1 cellular context compared by ENCODE assay signal in the genomic region with DNA sequence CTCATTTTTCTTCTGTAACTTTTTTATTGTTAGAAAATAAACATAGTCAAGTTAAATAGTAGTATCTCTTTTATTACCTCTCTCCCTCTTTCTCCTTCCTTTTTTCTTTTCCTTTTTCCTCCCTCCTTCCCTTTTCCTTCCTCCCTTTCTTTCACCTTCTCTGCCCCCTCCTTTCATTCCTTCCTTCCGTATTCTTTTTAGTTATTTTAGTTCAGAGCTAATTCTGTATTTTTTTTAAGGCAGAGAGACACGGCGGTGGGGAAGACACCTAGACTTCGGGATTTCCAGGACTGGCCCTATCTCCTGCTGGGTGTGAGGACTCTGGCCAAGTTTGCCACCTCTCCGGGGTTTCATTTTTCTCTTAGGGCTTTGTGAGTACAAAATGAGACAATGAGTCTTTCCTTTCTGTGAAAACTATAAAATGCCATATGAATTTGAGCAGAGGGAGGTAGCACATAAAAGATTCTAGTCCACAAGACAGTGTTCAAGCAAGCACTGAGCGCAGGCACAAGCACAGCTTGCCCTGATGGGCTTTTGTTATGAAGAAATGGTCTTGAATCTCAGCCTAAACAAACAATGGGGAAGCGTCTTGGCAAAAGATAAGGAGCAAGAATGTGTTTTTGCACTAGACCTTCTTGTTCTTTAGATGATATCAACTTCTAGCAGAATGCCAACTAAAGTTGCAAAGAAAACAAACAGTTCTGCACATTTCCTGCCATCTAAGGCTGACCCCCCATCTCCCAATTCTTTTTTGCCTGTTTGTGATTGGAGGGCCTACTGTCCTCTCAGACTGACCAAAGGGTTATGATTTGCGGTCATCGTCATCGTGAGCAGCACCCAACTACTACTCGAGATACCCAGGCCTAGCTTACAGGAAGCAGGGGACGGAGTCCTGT.
TF ChIP-seq lines count a peak whose summit lies in the region.

No MANE protein-coding gene starts in this region.

TF ChIP-seq in GM23338, 12 proteins besides CTCF, POLR2A, EP300 and RAD21 (continued from another document):
- TF ChIP-seq, protein P1, sequence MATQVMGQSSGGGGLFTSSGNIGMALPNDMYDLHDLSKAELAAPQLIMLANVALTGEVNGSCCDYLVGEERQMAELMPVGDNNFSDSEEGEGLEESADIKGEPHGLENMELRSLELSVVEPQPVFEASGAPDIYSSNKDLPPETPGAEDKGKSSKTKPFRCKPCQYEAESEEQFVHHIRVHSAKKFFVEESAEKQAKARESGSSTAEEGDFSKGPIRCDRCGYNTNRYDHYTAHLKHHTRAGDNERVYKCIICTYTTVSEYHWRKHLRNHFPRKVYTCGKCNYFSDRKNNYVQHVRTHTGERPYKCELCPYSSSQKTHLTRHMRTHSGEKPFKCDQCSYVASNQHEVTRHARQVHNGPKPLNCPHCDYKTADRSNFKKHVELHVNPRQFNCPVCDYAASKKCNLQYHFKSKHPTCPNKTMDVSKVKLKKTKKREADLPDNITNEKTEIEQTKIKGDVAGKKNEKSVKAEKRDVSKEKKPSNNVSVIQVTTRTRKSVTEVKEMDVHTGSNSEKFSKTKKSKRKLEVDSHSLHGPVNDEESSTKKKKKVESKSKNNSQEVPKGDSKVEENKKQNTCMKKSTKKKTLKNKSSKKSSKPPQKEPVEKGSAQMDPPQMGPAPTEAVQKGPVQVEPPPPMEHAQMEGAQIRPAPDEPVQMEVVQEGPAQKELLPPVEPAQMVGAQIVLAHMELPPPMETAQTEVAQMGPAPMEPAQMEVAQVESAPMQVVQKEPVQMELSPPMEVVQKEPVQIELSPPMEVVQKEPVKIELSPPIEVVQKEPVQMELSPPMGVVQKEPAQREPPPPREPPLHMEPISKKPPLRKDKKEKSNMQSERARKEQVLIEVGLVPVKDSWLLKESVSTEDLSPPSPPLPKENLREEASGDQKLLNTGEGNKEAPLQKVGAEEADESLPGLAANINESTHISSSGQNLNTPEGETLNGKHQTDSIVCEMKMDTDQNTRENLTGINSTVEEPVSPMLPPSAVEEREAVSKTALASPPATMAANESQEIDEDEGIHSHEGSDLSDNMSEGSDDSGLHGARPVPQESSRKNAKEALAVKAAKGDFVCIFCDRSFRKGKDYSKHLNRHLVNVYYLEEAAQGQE (IDR thresholded peaks at IDR 0.05; ENCODE audit: unreplicated experiment) = no peak
- TF ChIP-seq POLR2AphosphoS5 (IDR thresholded peaks at IDR 0.05; ENCODE audit: low read depth) (no peak), EZH2 (IDR thresholded peaks at IDR 0.05; ENCODE audit: low read depth, unreplicated experiment) (no peak), ZNF462 (CRISPR knock-in tag; IDR thresholded peaks at IDR 0.05) (no peak), ZNF114 (CRISPR knock-in tag; IDR thresholded peaks at IDR 0.05) (no peak), NANOG (IDR thresholded peaks at IDR 0.05; ENCODE audit: borderline replicate concordance) (no peak), EZH2phosphoT487 (IDR thresholded peaks at IDR 0.05; ENCODE audit: unreplicated experiment) (no peak), CREB1 (CRISPR knock-in tag; IDR thresholded peaks at IDR 0.05; ENCODE audit: low read depth) (no peak), ETS1 (IDR thresholded peaks at IDR 0.05) (no peak), JUNB (IDR thresholded peaks at IDR 0.05; ENCODE audit: unreplicated experiment) (no peak), ZNF331 (CRISPR knock-in tag; IDR thresholded peaks at IDR 0.05; ENCODE audit: low read depth) (no peak)
TF ChIP-seq in GM23338: peak in this region for 0.
